In genomic region chr10:125201108-125201524, GRCh38 we compare ENCODE assay signal across 8 cellular contexts. TPM values are rescaled to one million over a fixed set of nuclear protein-coding genes. Genes with fewer than 3 reads are reported as not detected.
DNase-seq lines count a peak whose midpoint lies in the region; ATAC-seq and TF ChIP-seq lines count a peak whose summit lies in the region.

No MANE protein-coding gene starts in this region.

- no peak overlapping the region for H3K4me3 ChIP-seq in NB4 (ENCODE audit: low read depth, low read length)

- DNase-seq in NB4 (ENCODE audit: low read depth) (peak; percentile 23), myocyte (ENCODE audit: low read depth) (peak; percentile 11), NCI-H1048 (lab: John Stamatoyannopoulos, UW) (no peak), GDM1 (lab: John Stamatoyannopoulos, UW) (no peak), left ventricle myocardium superior (no peak), NCI-H146 (lab: John Stamatoyannopoulos, UW) (no peak)

- intact Hi-C loops in left ventricle myocardium superior (cut with micrococcal nuclease), result no loop called here

- no peak for TF ChIP-seq POLR2A in NB4 (IDR thresholded peaks at IDR 0.05; ENCODE audit: extremely low read depth, insufficient read length)

- no peak for TF ChIP-seq CTCF in NB4 (IDR thresholded peaks at IDR 0.05; ENCODE audit: low read depth, low read length)

- ATAC-seq in GM18909 (IDR thresholded peaks at IDR 0.05; ENCODE audit: poor library complexity, unreplicated experiment), result peak; percentile 76
- ATAC-seq in HG02610 (IDR thresholded peaks at IDR 0.05; ENCODE audit: unreplicated experiment), result peak; percentile 95
- ATAC-seq in left ventricle myocardium superior, result no peak

RNA-seq across cellular contexts. Expression of gene CTBP2, which starts 40.8 kb away (rescaled TPM):
- total RNA-seq in myocyte (27.1 and 27.7 TPM in 2 replicates), left ventricle myocardium superior (29.3 TPM)
- 36.3 TPM for polyA plus RNA-seq in myocyte (2012)

Comparison
In these comparisons a context has a peak if more than half of its experiments do, and no peak if none do; other contexts are left out.
1. DNase-seq: peak in NB4 (single experiment) and myocyte (single experiment); none in NCI-H1048 (single experiment), GDM1 (single experiment), left ventricle myocardium superior (single experiment) and NCI-H146 (single experiment).